ENCODE assay signal across 31 cellular contexts in the genomic region with DNA sequence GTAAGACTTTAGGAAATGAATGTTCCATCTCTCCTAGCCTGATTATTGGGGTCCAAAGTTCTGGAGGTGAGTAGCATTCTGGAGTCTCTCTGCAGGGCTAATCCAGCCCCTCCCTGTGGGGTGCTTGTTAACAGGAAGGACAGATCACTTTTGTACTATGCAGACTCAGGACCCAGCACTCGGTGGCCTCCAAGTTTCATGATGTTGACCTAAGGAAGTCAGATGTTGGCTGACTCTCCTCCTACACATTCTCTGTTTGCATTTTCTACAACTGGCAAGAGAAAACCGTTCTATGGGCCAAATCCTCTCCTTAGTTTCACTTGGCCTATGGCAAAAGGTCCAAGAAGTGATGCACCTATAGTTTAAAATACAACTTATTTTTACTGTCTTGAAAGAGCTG.
"Had no signal": no experiment of that assay in that cellular context is flagged by ENCODE, and none has a peak within 500 bp of the region (broad histone marks: within the 10 kb centered on the region; RNA-seq: fewer than 3 reads in every experiment).

No MANE protein-coding gene starts in this region.

- H3K27me3 ChIP-seq: adrenal gland, body of pancreas, gastroesophageal sphincter, pancreas, sigmoid colon, thyroid gland, vagina had no signal

- H3K4me2 ChIP-seq: hepatocyte, smooth muscle cell had no signal

- ATAC-seq: body of pancreas; effector memory CD8-positive, alpha-beta T cell; gastroesophageal sphincter; naive thymus-derived CD4-positive, alpha-beta T cell; pancreas; psoas muscle; stimulated activated naive B cell treated with anti-CD40 and anti-IgM and Interleukin-4, amounts not matched to agents 10 μg/mL and 1 μg/mL and 100 μg/mL, for 72 hours had no signal

- FAIRE-seq: pancreas had no signal

- H3K36me3 ChIP-seq: adrenal gland, cardiac muscle cell, gastroesophageal sphincter, pancreas, sigmoid colon, stomach, thyroid gland, upper lobe of left lung, vagina had no signal

- H3K9me3 ChIP-seq: adrenal gland, body of pancreas, gastroesophageal sphincter, pancreas, psoas muscle, sigmoid colon, stomach, thyroid gland, upper lobe of left lung, vagina had no signal

- H3K4me1 ChIP-seq: adrenal gland, pancreas, psoas muscle, vagina had no signal

- H2AFZ ChIP-seq: hepatocyte had no signal

- H3K79me2 ChIP-seq: hepatocyte had no signal

- DNase-seq: activated CD4-positive, alpha-beta T cell treated with anti-CD3 and anti-CD28 coated beads for 4 hours; activated CD4-positive, alpha-beta T cell treated with anti-CD3 and anti-CD28 coated beads, Interleukin-2, amount 50 U/mL, for 48 hours; activated CD8-positive, alpha-beta memory T cell treated with anti-CD3 and anti-CD28 coated beads for 24 hours; activated effector memory CD4-positive, alpha-beta T cell treated with anti-CD3 and anti-CD28 coated beads, Interleukin-2, amount 50 U/mL, for 16 hours; activated naive CD4-positive, alpha-beta T cell treated with anti-CD3 and anti-CD28 coated beads for 36 hours; activated naive CD8-positive, alpha-beta T cell treated with anti-CD3 and anti-CD28 coated beads for 36 hours; adrenal gland; aorta; body of pancreas; cerebellar nuclear complex; effector memory CD8-positive, alpha-beta T cell; erythroblast; islet precursor cell; midbrain; naive thymus-derived CD4-positive, alpha-beta T cell; pancreas; psoas muscle; sigmoid colon; stimulated activated CD4-positive, alpha-beta T cell treated with anti-CD3 and anti-CD28 coated beads, Interleukin-1b, Interleukin-23, amount 100 ng/mL, for 48 hours; stimulated activated CD4-positive, alpha-beta T cell treated with anti-CD3 and anti-CD28 coated beads, Interleukin-4, amount 100 ng/mL, for 4 hours; stimulated activated CD8-positive, alpha-beta memory T cell treated with anti-CD3 and anti-CD28 coated beads, Interleukin-4, amount 100 ng/mL, for 48 hours; stimulated activated naive B cell treated with anti-CD40 and anti-IgM and Interleukin-4, amounts not matched to agents 10 μg/mL and 1 μg/mL and 100 μg/mL, for 72 hours; stomach; thyroid gland; upper lobe of left lung had no signal

- H3K4me3 ChIP-seq: adrenal gland, body of pancreas, cardiac muscle cell, coronary artery, gastroesophageal sphincter, hepatocyte, pancreas, psoas muscle, sigmoid colon, smooth muscle cell, stomach, thyroid gland, upper lobe of left lung, vagina had no signal

- H3K27ac ChIP-seq: adrenal gland, body of pancreas, cardiac muscle cell, coronary artery, gastroesophageal sphincter, hepatocyte, pancreas, psoas muscle, sigmoid colon, stomach, thyroid gland, upper lobe of left lung, vagina had no signal
